ENCODE assay signal across 9 cellular contexts in the genomic region with DNA sequence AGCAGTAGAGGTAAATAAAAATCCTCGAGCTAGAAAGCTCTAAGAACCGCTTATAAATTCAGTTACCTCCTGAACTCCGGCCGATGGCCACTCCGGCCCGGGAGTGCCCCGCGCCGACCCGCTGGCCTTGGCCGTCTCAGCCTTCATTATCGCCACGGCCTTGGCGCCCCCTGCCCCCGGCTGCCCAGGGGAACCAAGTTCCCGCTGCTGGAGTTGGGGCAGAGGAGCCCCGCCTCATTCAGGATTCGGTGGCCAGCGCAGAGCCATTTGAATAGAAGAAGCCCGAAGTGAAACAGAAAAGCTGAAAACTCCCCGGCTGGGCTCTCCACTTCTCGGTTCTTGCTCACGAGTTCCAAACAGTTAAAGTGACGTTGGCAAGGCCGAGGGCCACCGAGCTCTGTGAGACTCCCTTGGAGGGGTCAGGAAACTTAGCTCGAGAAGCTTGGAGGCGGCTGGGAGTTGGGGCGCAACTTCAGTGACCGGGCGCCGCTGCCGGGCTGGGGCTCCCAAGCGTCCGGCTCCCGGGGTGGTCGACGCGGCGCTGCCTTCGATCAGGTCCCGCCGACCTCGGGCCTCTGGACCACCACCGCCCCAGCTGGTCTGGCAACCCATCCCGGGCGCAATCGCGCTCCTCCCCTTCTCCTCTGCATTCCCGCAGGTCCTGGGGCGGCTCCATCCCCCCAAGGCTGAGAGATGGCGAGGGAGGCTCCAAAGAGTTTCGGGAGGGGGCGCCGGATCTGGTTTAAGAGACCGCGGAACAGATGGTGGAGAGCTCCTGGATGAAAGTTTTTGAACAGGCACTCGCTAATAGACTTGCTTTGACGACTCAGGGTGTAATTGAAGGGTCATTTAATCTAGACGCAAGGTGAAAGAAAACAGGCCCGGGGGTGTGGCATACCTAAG. TPM values are rescaled to one million over a fixed set of nuclear protein-coding genes. Genes with fewer than 3 reads are reported as not detected.
DNase-seq lines count a peak whose midpoint lies in the region; ATAC-seq and TF ChIP-seq lines count a peak whose summit lies in the region.
"Had no signal": no experiment of that assay in that cellular context is flagged by ENCODE, and none has a peak within 500 bp of the region (broad histone marks: within the 10 kb centered on the region; RNA-seq: fewer than 3 reads in every experiment).

No MANE protein-coding gene starts in this region.

- ATAC-seq in GM23338, result peak; percentile 50
- peak; percentile 57 for ATAC-seq in WTC11
- ATAC-seq in HG03469 (IDR thresholded peaks at IDR 0.05; ENCODE audit: unreplicated experiment), result no peak
- ATAC-seq in activated T-cell treated with anti-CD3 and anti-CD28 coated beads, Interleukin-2, amount 50 U/mL, for 72 hours (replicated peaks in 1 of 2), result no peak
- no peak for ATAC-seq in HG03175 (IDR thresholded peaks at IDR 0.05; ENCODE audit: unreplicated experiment)
- no peak for ATAC-seq in PC-3

- H3K27me3 Mint-ChIP-seq in GM23338 (ENCODE audit: insufficient read depth, low read depth, poor library complexity) (peaks cover 85% of the 10 kb centered on the region), WTC11 (ENCODE audit: low read depth) (peaks cover 91% of the 10 kb centered on the region)
- peaks cover 92% of the 10 kb centered on the region for H3K27me3 Mint-ChIP-seq in activated T-cell treated with anti-CD3 and anti-CD28 coated beads, Interleukin-2, amount 50 U/mL, for 72 hours (ENCODE audit: low read depth)

- WGBS in testis, 2 donors, result 3 to 6% methylated on average over 57 to 60 of the region's 61 CpGs

- H3K36me3 ChIP-seq in GM23338 (ENCODE audit: insufficient read depth) (no peaks in the 10 kb centered on the region), testis (ENCODE audit: low read depth, missing control alignments) (no peaks in the 10 kb centered on the region), PC-3 (ENCODE audit: low read depth, low read length) (no peaks in the 10 kb centered on the region)

- H3K4me3 Mint-ChIP-seq in GM23338 (peak overlapping the region; percentile 77), WTC11 (peak overlapping the region; percentile 85)
- H3K4me3 Mint-ChIP-seq in activated T-cell treated with anti-CD3 and anti-CD28 coated beads, Interleukin-2, amount 50 U/mL, for 72 hours, result peak overlapping the region in 1 of 2 donors; percentile 27

- no peak for TF ChIP-seq POLR2A in testis (IDR thresholded peaks at IDR 0.05)

- H3K27me3 ChIP-seq in GM23338 (ENCODE audit: insufficient read depth) (peaks cover 100% of the 10 kb centered on the region), testis (peaks cover 4% of the 10 kb centered on the region), PC-3 (ENCODE audit: low read length) (no peaks in the 10 kb centered on the region)

- H3K4me1 ChIP-seq in GM23338 (ENCODE audit: insufficient read depth), result peaks cover 72% of the 10 kb centered on the region
- peaks cover 5% of the 10 kb centered on the region for H3K4me1 ChIP-seq in testis
- H3K4me1 ChIP-seq in PC-3 (ENCODE audit: insufficient read depth, low read length), result no peaks in the 10 kb centered on the region

- H3K4me2 ChIP-seq in GM23338 (peak overlapping the region; percentile 95), PC-3 (ENCODE audit: low read length) (no peak overlapping the region)
- H3K4me2 ChIP-seq: PC-9 had no signal

- H3K27ac ChIP-seq in GM23338 (ENCODE audit: low read depth), result no peak overlapping the region
- H3K27ac ChIP-seq in testis, result no peak overlapping the region
- no peak overlapping the region for H3K27ac ChIP-seq in PC-3 (ENCODE audit: low read length)
- H3K27ac ChIP-seq: PC-9 had no signal

- CTCF ChIA-PET in WTC11 (lab: Charles Lee) (interaction anchor here (1.1 to 1.6 kb wide), 9 partner anchors 10 to 223 kb away, joined by 3 to 9 read pairs (median 4); no protein-coding TSS in a partner anchor), PC-3 (lab: Charles Lee) (no interaction called here)

- no peak overlapping the region for H3K9ac ChIP-seq in PC-3 (ENCODE audit: low read length)

- H3K36me3 Mint-ChIP-seq in GM23338 (ENCODE audit: low read depth) (no peaks in the 10 kb centered on the region), WTC11 (no peaks in the 10 kb centered on the region)
- peaks cover 0 to 4% of the 10 kb centered on the region in 2 donors for H3K36me3 Mint-ChIP-seq in activated T-cell treated with anti-CD3 and anti-CD28 coated beads, Interleukin-2, amount 50 U/mL, for 72 hours (ENCODE audit: insufficient read depth in 2 of 2)

- no TSS peak for BruUV-seq in PC-3 (replicated peaks; lab: Mats Ljungman, UMichigan)

- intact Hi-C loops in testis (cut with DNase I; ENCODE audit: low total_unique reads), result no loop called here
- intact Hi-C loops in PC-3 (cut with micrococcal nuclease), result no loop called here

- H3K9me3 Mint-ChIP-seq in GM23338 (no peaks in the 10 kb centered on the region), WTC11 (no peaks in the 10 kb centered on the region)
- H3K9me3 Mint-ChIP-seq in activated T-cell treated with anti-CD3 and anti-CD28 coated beads, Interleukin-2, amount 50 U/mL, for 72 hours, result peaks cover 0 to 3% of the 10 kb centered on the region in 2 donors

- peaks cover 17% of the 10 kb centered on the region; the same call in 1 of the 2 replicates for H3F3A ChIP-seq in GM23338 (replicated peaks; ENCODE audit: low read depth)
- H3F3A ChIP-seq in PC-3 (ENCODE audit: low read length, unreplicated experiment), result no peaks in the 10 kb centered on the region

- POLR2A ChIA-PET in WTC11 (lab: Charles Lee), result interaction anchor here (0.9 to 2.0 kb wide), 3 partner anchors 11 to 166 kb away, joined by 4 to 6 read pairs (median 4); partner anchors contain the start of gene AASS
- POLR2A ChIA-PET in PC-3 (lab: Charles Lee; ENCODE audit: unreplicated experiment), result no interaction called here

- TF ChIP-seq CTCF in GM23338 (conservative IDR thresholded peaks at IDR 0.05; ENCODE audit: low read depth in 2 of 2), result peak in 1 of 2 experiments; percentile 42
- no peak for TF ChIP-seq CTCF in WTC11 (IDR thresholded peaks at IDR 0.05)
- no peak for TF ChIP-seq CTCF in testis (IDR thresholded peaks at IDR 0.05)
- TF ChIP-seq CTCF in PC-3 (conservative IDR thresholded peaks at IDR 0.05; ENCODE audit: low read depth, low read length), result no peak

- H3K27ac Mint-ChIP-seq in GM23338 (no peak overlapping the region), WTC11 (peak overlapping the region; percentile 84; the same call in 1 of the 2 replicates)
- no peak overlapping the region for H3K27ac Mint-ChIP-seq in activated T-cell treated with anti-CD3 and anti-CD28 coated beads, Interleukin-2, amount 50 U/mL, for 72 hours

- no peaks in the 10 kb centered on the region for H3K79me2 ChIP-seq in GM23338 (replicated peaks; ENCODE audit: insufficient read depth)
- no peaks in the 10 kb centered on the region for H3K79me2 ChIP-seq in PC-3 (ENCODE audit: low read length)

- no peaks in the 10 kb centered on the region for H3K9me2 ChIP-seq in GM23338 (ENCODE audit: insufficient read depth)
- H3K9me2 ChIP-seq in PC-3 (replicated peaks; ENCODE audit: low read length), result no peaks in the 10 kb centered on the region

- peaks cover 47% of the 10 kb centered on the region for H3K4me1 Mint-ChIP-seq in GM23338
- H3K4me1 Mint-ChIP-seq in WTC11, result peaks cover 60% of the 10 kb centered on the region
- peaks cover 11% of the 10 kb centered on the region for H3K4me1 Mint-ChIP-seq in activated T-cell treated with anti-CD3 and anti-CD28 coated beads, Interleukin-2, amount 50 U/mL, for 72 hours (ENCODE audit: low read depth)

- H3K4me3 ChIP-seq in GM23338 (peak overlapping the region; percentile 69), testis (peak overlapping the region; percentile 25 to 59), PC-3 (ENCODE audit: low read length) (no peak overlapping the region)
- H3K4me3 ChIP-seq: PC-9 had no signal

- H3K9me3 ChIP-seq in testis, result no peaks in the 10 kb centered on the region
- H3K9me3 ChIP-seq in PC-3 (ENCODE audit: low read length), result no peaks in the 10 kb centered on the region

- DNase-seq in GM23338 (ENCODE audit: low spot score), result peak; percentile 96
- DNase-seq in WTC11 (ENCODE audit: low spot score), result peak; percentile 92
- peak; percentile 16 for DNase-seq in kidney tubule cell (ENCODE audit: low spot score)
- peak; percentile 35 for DNase-seq in testis
- DNase-seq in activated T-cell treated with anti-CD3 and anti-CD28 coated beads, Interleukin-2, amount 50 U/mL, for 72 hours, result no peak
- DNase-seq in PC-3, result no peak
- DNase-seq: PC-9 had no signal

- H2AFZ ChIP-seq in GM23338 (peak overlapping the region; percentile 86), PC-3 (ENCODE audit: low read length) (no peak overlapping the region)
- H2AFZ ChIP-seq: PC-9 had no signal

- H4K20me1 ChIP-seq in GM23338 (replicated peaks; ENCODE audit: insufficient read depth) (no peaks in the 10 kb centered on the region), PC-3 (ENCODE audit: low read length) (no peaks in the 10 kb centered on the region)

TF ChIP-seq in GM23338, 12 proteins besides CTCF, POLR2A, EP300 and RAD21 (continues in another document):
- TF ChIP-seq ZNF114 (CRISPR knock-in tag; IDR thresholded peaks at IDR 0.05), result no peak

TF ChIP-seq in WTC11, 78 proteins besides CTCF, POLR2A, EP300 and RAD21 (continues in another document):
- TF ChIP-seq JUN (CRISPR knock-in tag; IDR thresholded peaks at IDR 0.05) (no peak), SOX15 (CRISPR knock-in tag; IDR thresholded peaks at IDR 0.05) (no peak), ESRRA (CRISPR knock-in tag; IDR thresholded peaks at IDR 0.05; ENCODE audit: borderline replicate concordance) (no peak), SMAD4 (CRISPR knock-in tag; IDR thresholded peaks at IDR 0.05) (no peak), CREM (CRISPR knock-in tag; IDR thresholded peaks at IDR 0.05) (peak; percentile 63; the same call in 1 of the 2 replicates), GTF2I (CRISPR knock-in tag; conservative IDR thresholded peaks at IDR 0.05) (no peak), TP53 (CRISPR knock-in tag; IDR thresholded peaks at IDR 0.05) (peak; percentile 75; the same call in 1 of the 2 replicates)
- TF ChIP-seq, protein P1, sequence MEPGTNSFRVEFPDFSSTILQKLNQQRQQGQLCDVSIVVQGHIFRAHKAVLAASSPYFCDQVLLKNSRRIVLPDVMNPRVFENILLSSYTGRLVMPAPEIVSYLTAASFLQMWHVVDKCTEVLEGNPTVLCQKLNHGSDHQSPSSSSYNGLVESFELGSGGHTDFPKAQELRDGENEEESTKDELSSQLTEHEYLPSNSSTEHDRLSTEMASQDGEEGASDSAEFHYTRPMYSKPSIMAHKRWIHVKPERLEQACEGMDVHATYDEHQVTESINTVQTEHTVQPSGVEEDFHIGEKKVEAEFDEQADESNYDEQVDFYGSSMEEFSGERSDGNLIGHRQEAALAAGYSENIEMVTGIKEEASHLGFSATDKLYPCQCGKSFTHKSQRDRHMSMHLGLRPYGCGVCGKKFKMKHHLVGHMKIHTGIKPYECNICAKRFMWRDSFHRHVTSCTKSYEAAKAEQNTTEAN (CRISPR knock-in tag; IDR thresholded peaks at IDR 0.05), result peak; percentile 6; the same call in 1 of the 2 replicates

RNA-seq across cellular contexts. Expression of gene FEZF1, which starts 5.8 kb away (rescaled TPM):
- total RNA-seq in GM23338 (2014; rRNA removed; shearing (Covaris generic)), result 1.7 and 2.3 TPM in 2 replicates
- polyA plus RNA-seq in GM23338 (2016; fragmentation: Nextera tagmentation; extraction: Ambion mirVana) (0.87 and 1.0 TPM in 2 replicates), testis (ENCODE audit: insufficient read depth, low read depth, low replicate concordance) (9.8 TPM)
- total RNA-seq in WTC11 (2021) (11.1 to 20.0 TPM (median 11.6 TPM) in 3 replicates), testis (1 to 10 TPM; 3.1 to 5.6 TPM), PC-3 (2014; rRNA removed) (not detected in 2 replicates)
- not detected for total RNA-seq in activated T-cell treated with anti-CD3 and anti-CD28 coated beads, Interleukin-2, amount 50 U/mL, for 72 hours
- total RNA-seq: PC-9 had no signal

Comparison
In these comparisons a context has a peak if more than half of its experiments do, and no peak if none do; other contexts are left out.
1. ATAC-seq: peak in GM23338 (single experiment) and WTC11 (single experiment); none in HG03469 (single experiment), activated T-cell treated with anti-CD3 and anti-CD28 coated beads, Interleukin-2, amount 50 U/mL, for 72 hours (0 of 2), HG03175 (single experiment) and PC-3 (single experiment).
2. DNase-seq: peak in GM23338 (single experiment), WTC11 (single experiment), kidney tubule cell (single experiment) and testis (single experiment); none in activated T-cell treated with anti-CD3 and anti-CD28 coated beads, Interleukin-2, amount 50 U/mL, for 72 hours (0 of 2) and PC-3 (single experiment).